Comparison of ENCODE assay signal across 9 cellular contexts in genomic region chr3:117526485-117527079, GRCh38.
DNase-seq lines count a peak whose midpoint lies in the region; ATAC-seq and TF ChIP-seq lines count a peak whose summit lies in the region.
"Had no signal": no experiment of that assay in that cellular context is flagged by ENCODE, and none has a peak within 500 bp of the region (broad histone marks: within the 10 kb centered on the region; RNA-seq: fewer than 3 reads in every experiment).

No MANE protein-coding gene starts in this region.

- H3K4me3 ChIP-seq in adrenal gland (no peak overlapping the region), kidney epithelial cell (ENCODE audit: low read depth, low read length) (no peak overlapping the region)
- H3K4me3 ChIP-seq: skin epidermis had no signal

- H3K27me3 ChIP-seq in adrenal gland (no peaks in the 10 kb centered on the region), kidney epithelial cell (ENCODE audit: control insufficient read depth, insufficient read depth, low read length) (no peaks in the 10 kb centered on the region)

- WGBS in adrenal gland, 4 donors: 58 to 61% (median 60%) methylated on average over 3 of the region's 3 CpGs

- DNase-seq in NCI-H2227 (lab: John Stamatoyannopoulos, UW; ENCODE audit: unreplicated experiment) (peak; percentile 20), NCI-H2227 treated with DMSO at 0.1 percent for 48 hours (lab: John Stamatoyannopoulos, UW) (no peak), HT-29 (ENCODE audit: low spot score) (peak; percentile 41), adrenal gland (peak; percentile 34 to 74 (median 42)), kidney epithelial cell (ENCODE audit: low read depth) (no peak), cardiac septum (ENCODE audit: low spot score) (no peak)

- no peak overlapping the region for H3K27ac ChIP-seq in adrenal gland
- H3K27ac ChIP-seq: skin epidermis had no signal

- ATAC-seq in GM18502 (IDR thresholded peaks at IDR 0.05; ENCODE audit: poor library complexity, unreplicated experiment): no peak
- no peak for ATAC-seq in GM21526 (IDR thresholded peaks at IDR 0.05; ENCODE audit: low FRiP score, unreplicated experiment)

- peak; percentile 59 to 71 (median 68) for TF ChIP-seq CTCF in adrenal gland (IDR thresholded peaks at IDR 0.05)
- TF ChIP-seq CTCF in kidney epithelial cell (IDR thresholded peaks at IDR 0.05; ENCODE audit: insufficient read depth, low read length, poor library complexity, severe bottlenecking): peak; percentile 49

- no peaks in the 10 kb centered on the region for H3K9me3 ChIP-seq in adrenal gland (replicated peaks in 1 of 3)

- H3K36me3 ChIP-seq in adrenal gland (replicated peaks in 1 of 2) (no peaks in the 10 kb centered on the region), kidney epithelial cell (ENCODE audit: control insufficient read depth, insufficient read depth, low read length) (no peaks in the 10 kb centered on the region)

- no peak for TF ChIP-seq POLR2A in adrenal gland (IDR thresholded peaks at IDR 0.05)

- intact Hi-C loops in adrenal gland (cut with DNase I) (no loop called here), cardiac septum (cut with DNase I) (no loop called here)

- H3K4me1 ChIP-seq in adrenal gland (replicated peaks in 1 of 2): peaks cover 0 to 26% of the 10 kb centered on the region in 2 donors

Comparison
In these comparisons a context has a peak if more than half of its experiments do, and no peak if none do; other contexts are left out.
1. DNase-seq: peak in NCI-H2227 (single experiment), HT-29 (single experiment) and adrenal gland (7 of 7); none in NCI-H2227 treated with DMSO at 0.1 percent for 48 hours (single experiment), kidney epithelial cell (single experiment) and cardiac septum (single experiment).